8 cellular contexts compared by ENCODE assay signal in the genomic region with DNA sequence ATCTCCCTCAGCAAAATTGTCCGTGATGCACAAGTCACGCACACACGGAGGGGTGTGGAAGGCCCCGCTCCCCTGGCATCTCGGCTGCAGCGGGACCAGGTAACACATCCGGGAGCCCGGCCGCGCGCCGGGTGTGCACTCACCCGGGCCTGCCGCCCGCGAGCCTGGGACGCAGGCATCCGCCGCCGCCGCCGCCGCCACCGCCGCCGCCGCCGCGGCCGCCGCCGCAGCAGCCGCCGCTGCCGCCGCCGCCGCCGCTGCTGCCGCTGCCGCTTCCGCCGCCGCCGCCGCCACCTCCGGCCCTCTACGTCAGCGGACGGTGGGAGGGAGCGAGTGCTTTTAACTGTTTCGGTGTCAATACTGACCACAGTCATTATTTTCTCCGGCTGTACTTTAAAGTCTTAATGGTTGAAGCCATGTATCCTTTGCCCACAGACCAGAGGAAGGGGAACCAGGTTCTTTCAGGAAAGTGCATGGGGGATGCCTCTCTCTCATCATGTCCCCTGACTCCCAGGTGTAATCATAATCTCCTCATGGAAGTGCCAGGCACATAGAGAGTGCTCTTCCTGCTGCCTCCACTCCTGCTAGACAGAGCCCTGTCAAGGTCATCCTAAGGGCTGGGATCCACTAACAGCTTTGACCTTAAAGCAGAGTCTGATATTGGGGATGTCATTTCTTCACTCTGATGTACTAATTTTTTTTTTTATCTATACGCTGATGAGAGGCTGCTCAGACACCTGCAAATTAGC. TPM values are rescaled to one million over a fixed set of nuclear protein-coding genes. Genes with fewer than 3 reads are reported as not detected.
DNase-seq lines count a peak whose midpoint lies in the region; ATAC-seq, FAIRE-seq and TF ChIP-seq lines count a peak whose summit lies in the region.

No MANE protein-coding gene starts in this region.

- ATAC-seq in GM19023 (IDR thresholded peaks at IDR 0.05; ENCODE audit: unreplicated experiment), result peak; percentile 88
- peak; percentile 86 for ATAC-seq in HG03442 (IDR thresholded peaks at IDR 0.05; ENCODE audit: unreplicated experiment)

- DNase-seq in AG09309 (ENCODE audit: low read depth), result no peak
- peak in 3 of 5 experiments; percentile 6 to 51 (median 15) for DNase-seq in T-helper 2 cell
- DNase-seq in cardiac fibroblast (ENCODE audit: low read depth in 2 of 2), result peak; percentile 10 to 25
- peak; percentile 70 for DNase-seq in left kidney (ENCODE audit: low read depth, low spot score)
- peak; percentile 10 to 31 for DNase-seq in stimulated activated CD4-positive, alpha-beta T cell treated with anti-CD3 and anti-CD28 coated beads, Interleukin-2, amount 100 ng/mL, for 48 hours
- DNase-seq in GM12891 (ENCODE audit: insufficient read length, low spot score), result no peak

- no peak for TF ChIP-seq POLR2A in GM12891 (IDR thresholded peaks at IDR 0.05; ENCODE audit: low read depth, low read length)

- TF ChIP-seq CTCF in AG09309 (IDR thresholded peaks at IDR 0.05; ENCODE audit: control insufficient read depth, insufficient read depth, low read depth, low read length, missing control alignments), result no peak
- TF ChIP-seq CTCF in cardiac fibroblast (IDR thresholded peaks at IDR 0.05; ENCODE audit: low read depth, low read length), result no peak

- no peak for FAIRE-seq in GM12891 (lab: Jason Lieb, UNC)

- peak overlapping the region; percentile 50 for H3K4me3 ChIP-seq in AG09309 (ENCODE audit: control insufficient read depth, low read depth, low read length)
- peak overlapping the region; percentile 48 to 54 for H3K4me3 ChIP-seq in cardiac fibroblast (replicated peaks in 1 of 2; ENCODE audit: low read depth in 2 of 2, low read length in 2 of 2)

TF ChIP-seq in GM12891, 5 proteins besides CTCF, POLR2A, EP300 and RAD21:
- no peak for TF ChIP-seq TAF1 (IDR thresholded peaks at IDR 0.05; ENCODE audit: low read depth, low read length)

RNA-seq across cellular contexts. Expression of gene MAGEE2, which starts 38.0 kb away (rescaled TPM):
- polyA plus RNA-seq in GM12891 (2012; ENCODE audit: low read depth, missing spikeins), result not detected

Comparison
In these comparisons a context has a peak if more than half of its experiments do, and no peak if none do; other contexts are left out.
1. DNase-seq: peak in T-helper 2 cell (3 of 5), cardiac fibroblast (2 of 2), left kidney (single experiment) and stimulated activated CD4-positive, alpha-beta T cell treated with anti-CD3 and anti-CD28 coated beads, Interleukin-2, amount 100 ng/mL, for 48 hours (2 of 2); none in AG09309 (single experiment) and GM12891 (single experiment).